15 cellular contexts compared by ENCODE assay signal in genomic region chr6:138782243-138782642, GRCh38. TPM values are rescaled to one million over a fixed set of nuclear protein-coding genes. Genes with fewer than 3 reads are reported as not detected.
"Had no signal": no experiment of that assay in that cellular context is flagged by ENCODE, and none has a peak within 500 bp of the region (broad histone marks: within the 10 kb centered on the region; RNA-seq: fewer than 3 reads in every experiment).

No MANE protein-coding gene starts in this region.

- H3K27me3 Mint-ChIP-seq: activated CD4-positive, alpha-beta T cell treated with anti-CD3 and anti-CD28 coated beads, Interleukin-2, amount 10 ng/mL, durations not matched to agents 24 days and 14 days; naive thymus-derived CD8-positive, alpha-beta T cell had no signal

- H3K36me3 Mint-ChIP-seq: WTC11 had no signal

- ATAC-seq: esophagus mucosa; gastroesophageal sphincter; heart right ventricle; naive thymus-derived CD8-positive, alpha-beta T cell; pancreas; stimulated activated effector memory CD8-positive, alpha-beta T cell treated with anti-CD3 and anti-CD28 coated beads, Interleukin-12 subunit alpha, Interleukin-12 subunit beta, amount 100 ng/mL, for 72 hours; WTC11 had no signal

- DNase-seq: activated CD4-positive, alpha-beta T cell treated with anti-CD3 and anti-CD28 coated beads, Interleukin-2, amount 10 ng/mL, durations not matched to agents 24 days and 14 days; activated naive CD4-positive, alpha-beta T cell; effector CD4-positive, alpha-beta T cell; heart right ventricle; mesenchymal stem cell; naive thymus-derived CD8-positive, alpha-beta T cell; pancreas; sigmoid colon; stimulated activated CD4-positive, alpha-beta T cell treated with anti-CD3 and anti-CD28 coated beads, Interleukin-4, amount 100 ng/mL, for 24 hours had no signal

- H3K4me1 Mint-ChIP-seq: stimulated activated effector memory CD8-positive, alpha-beta T cell treated with anti-CD3 and anti-CD28 coated beads, Interleukin-12 subunit alpha, Interleukin-12 subunit beta, amount 100 ng/mL, for 72 hours; WTC11 had no signal

- H3K9me3 ChIP-seq: ascending aorta, gastroesophageal sphincter, heart right ventricle, pancreas, sigmoid colon had no signal

- H3K4me3 ChIP-seq: ascending aorta, coronary artery, gastroesophageal sphincter, heart right ventricle, pancreas, sigmoid colon had no signal

- H3K27ac ChIP-seq: ascending aorta, coronary artery, gastroesophageal sphincter, heart right ventricle, pancreas, sigmoid colon had no signal

- H3K27me3 ChIP-seq: ascending aorta, gastroesophageal sphincter, heart right ventricle, pancreas, sigmoid colon had no signal

- H3K27ac Mint-ChIP-seq: activated CD4-positive, alpha-beta T cell treated with anti-CD3 and anti-CD28 coated beads, Interleukin-2, amount 10 ng/mL, durations not matched to agents 24 days and 14 days; stimulated activated effector memory CD8-positive, alpha-beta T cell treated with anti-CD3 and anti-CD28 coated beads, Interleukin-12 subunit alpha, Interleukin-12 subunit beta, amount 100 ng/mL, for 72 hours; WTC11 had no signal

- H3K4me3 Mint-ChIP-seq: activated CD4-positive, alpha-beta T cell treated with anti-CD3 and anti-CD28 coated beads, Interleukin-2, amount 10 ng/mL, durations not matched to agents 24 days and 14 days; naive thymus-derived CD8-positive, alpha-beta T cell; stimulated activated effector memory CD8-positive, alpha-beta T cell treated with anti-CD3 and anti-CD28 coated beads, Interleukin-12 subunit alpha, Interleukin-12 subunit beta, amount 100 ng/mL, for 72 hours; WTC11 had no signal

- H3K9me3 Mint-ChIP-seq: activated CD4-positive, alpha-beta T cell treated with anti-CD3 and anti-CD28 coated beads, Interleukin-2, amount 10 ng/mL, durations not matched to agents 24 days and 14 days; naive thymus-derived CD8-positive, alpha-beta T cell; stimulated activated effector memory CD8-positive, alpha-beta T cell treated with anti-CD3 and anti-CD28 coated beads, Interleukin-12 subunit alpha, Interleukin-12 subunit beta, amount 100 ng/mL, for 72 hours; WTC11 had no signal

- H3K4me1 ChIP-seq: ascending aorta, pancreas had no signal

RNA-seq across cellular contexts. Expression of gene ECT2L, which starts 13.6 kb away (rescaled TPM):
- total RNA-seq: activated CD4-positive, alpha-beta T cell treated with anti-CD3 and anti-CD28 coated beads, Interleukin-2, amount 10 ng/mL, durations not matched to agents 24 days and 14 days; ascending aorta; esophagus mucosa; sigmoid colon; WTC11 had no signal
